1 cellular context compared by ENCODE assay signal in genomic region chr2:95346236-95346737, GRCh38.
TF ChIP-seq lines count a peak whose summit lies in the region.

No MANE protein-coding gene starts in this region.

TF ChIP-seq in K562, 482 proteins besides CTCF, POLR2A, EP300 and RAD21 (continued from another document):
- no peak for TF ChIP-seq ZMIZ1 (IDR thresholded peaks at IDR 0.05; ENCODE audit: low read depth in 2 of 2, low read length in 2 of 2)
- no peak for TF ChIP-seq CBX8 (IDR thresholded peaks at IDR 0.05; ENCODE audit: borderline replicate concordance, extremely low read depth, low read depth, low read length, poor library complexity, severe bottlenecking)
- no peak for TF ChIP-seq ARID3B (CRISPR knock-in tag; IDR thresholded peaks at IDR 0.05; ENCODE audit: borderline replicate concordance)
- TF ChIP-seq VEZF1 (CRISPR knock-in tag; IDR thresholded peaks at IDR 0.05) = peak; percentile 90
- TF ChIP-seq ZNF253 (CRISPR knock-in tag; conservative IDR thresholded peaks at IDR 0.05) = no peak
- no peak for TF ChIP-seq NCOA2 (IDR thresholded peaks at IDR 0.05; ENCODE audit: partially characterized antibody in 2 of 2)
- TF ChIP-seq RBM34 (IDR thresholded peaks at IDR 0.05; ENCODE audit: borderline replicate concordance, insufficient read depth, low read length) = no peak
- TF ChIP-seq ZFP30 (CRISPR knock-in tag; IDR thresholded peaks at IDR 0.05; ENCODE audit: borderline replicate concordance) = no peak
- TF ChIP-seq KDM2B (CRISPR knock-in tag; IDR thresholded peaks at IDR 0.05) = peak; percentile 1; the same call in 1 of the 2 replicates
- TF ChIP-seq ZBTB7A (IDR thresholded peaks at IDR 0.05; ENCODE audit: borderline replicate concordance, control insufficient read depth, low read depth, low read length) = peak; percentile 48; the same call in 1 of the 2 replicates
- TF ChIP-seq PRDM10 (IDR thresholded peaks at IDR 0.05; ENCODE audit: partially characterized antibody) = no peak
- no peak for TF ChIP-seq ZNF518B (CRISPR knock-in tag; IDR thresholded peaks at IDR 0.05)
- TF ChIP-seq DMBX1 (CRISPR knock-in tag; IDR thresholded peaks at IDR 0.05; ENCODE audit: borderline replicate concordance) = no peak
- no peak for TF ChIP-seq YY1 (IDR thresholded peaks at IDR 0.05; ENCODE audit: borderline replicate concordance in 1 of 3, control insufficient read depth in 1 of 3, extremely low read depth in 1 of 3, insufficient read depth in 3 of 3, insufficient read length in 1 of 3, insufficient replicate concordance in 2 of 3, low read depth in 1 of 3, low read length in 2 of 3)
- no peak for TF ChIP-seq ZNF398 (CRISPR knock-in tag; IDR thresholded peaks at IDR 0.05)
- TF ChIP-seq CSDE1 (IDR thresholded peaks at IDR 0.05) = no peak
- TF ChIP-seq CXXC5 (CRISPR knock-in tag; IDR thresholded peaks at IDR 0.05) = peak; percentile 41
- no peak for TF ChIP-seq ZBTB1 (CRISPR knock-in tag; IDR thresholded peaks at IDR 0.05; ENCODE audit: borderline replicate concordance, low read depth)
- TF ChIP-seq SMARCA5 (IDR thresholded peaks at IDR 0.05) = no peak
- peak in 1 of 2 experiments; percentile 59 for TF ChIP-seq E2F6 (IDR thresholded peaks at IDR 0.05; ENCODE audit: borderline replicate concordance in 1 of 2, extremely low read depth in 1 of 2, insufficient read depth in 1 of 2, insufficient read length in 1 of 2, low read depth in 1 of 2, low read length in 1 of 2, poor library complexity in 1 of 2, severe bottlenecking in 1 of 2)
- peak; percentile 34 for TF ChIP-seq POLR2G (IDR thresholded peaks at IDR 0.05; ENCODE audit: low read depth, low read length)
- TF ChIP-seq BHLHE40 (IDR thresholded peaks at IDR 0.05; ENCODE audit: low read length) = peak; percentile 64
- no peak for TF ChIP-seq SREBF1 (IDR thresholded peaks at IDR 0.05; ENCODE audit: borderline replicate concordance, low read depth, low read length)
- TF ChIP-seq XRCC4 (IDR thresholded peaks at IDR 0.05; ENCODE audit: extremely low read depth, insufficient read depth, insufficient read length) = no peak
- peak in 1 of 2 experiments; percentile 27; a peak in 2 of 4 replicates for TF ChIP-seq NRF1 (conservative IDR thresholded peaks at IDR 0.05 in 1 of 2, IDR thresholded peaks at IDR 0.05 in 1 of 2)
- peak in 1 of 2 experiments; percentile 56; a peak in 2 of 4 replicates for TF ChIP-seq MAZ (CRISPR knock-in tag; conservative IDR thresholded peaks at IDR 0.05 in 1 of 2, IDR thresholded peaks at IDR 0.05 in 1 of 2)
